10 cellular contexts compared by ENCODE assay signal in the genomic region with DNA sequence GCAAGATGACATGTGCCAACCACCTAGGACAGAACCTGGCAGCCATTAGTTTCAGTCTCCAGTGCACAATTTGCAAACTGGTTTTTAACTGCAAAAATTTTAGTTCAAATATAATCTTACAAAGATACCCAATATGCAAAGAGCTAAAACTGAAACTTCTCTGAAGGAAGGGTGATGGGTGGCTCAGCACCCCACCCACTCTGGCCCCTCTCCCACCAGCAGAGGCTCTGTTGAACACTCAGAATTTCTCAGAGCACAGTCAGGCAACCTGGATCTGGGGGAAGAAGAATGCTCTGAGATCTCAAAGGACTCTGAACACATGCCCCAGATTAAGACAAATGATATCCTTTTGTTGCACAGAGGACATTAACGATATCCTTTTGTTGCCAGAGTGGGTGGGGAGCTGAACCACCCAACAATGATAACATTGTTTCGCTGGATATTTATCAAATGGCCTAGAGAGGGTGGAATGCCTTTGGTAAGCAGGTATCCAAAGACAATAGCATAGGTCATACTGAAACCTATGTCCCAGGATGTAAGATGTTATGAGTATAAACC.
DNase-seq lines count a peak whose midpoint lies in the region; ATAC-seq and TF ChIP-seq lines count a peak whose summit lies in the region.
"Had no signal": no experiment of that assay in that cellular context is flagged by ENCODE, and none has a peak within 500 bp of the region (broad histone marks: within the 10 kb centered on the region; RNA-seq: fewer than 3 reads in every experiment).

No MANE protein-coding gene starts in this region.

- H3K4ac ChIP-seq in mesendoderm (ENCODE audit: low read depth, low read length): no peak overlapping the region

- no peak overlapping the region for H4K5ac ChIP-seq in mesendoderm (ENCODE audit: low read length)

- POLR2A ChIA-PET in CD8-positive, alpha-beta T cell (lab: Charles Lee): interaction anchor here (1.0 to 5.6 kb wide), 20 partner anchors 10 to 189 kb away, joined by 3 to 60 read pairs (median 6); partner anchors contain the start of genes LBH, LCLAT1 and YPEL5
- POLR2A ChIA-PET in activated CD4-positive, alpha-beta memory T cell treated with anti-CD3 and anti-CD28 coated beads, Interleukin-2, amount 10 ng/mL, durations not matched to agents 7 days and 5 days (lab: Charles Lee): interaction anchor here (1.0 to 6.3 kb wide), 15 partner anchors 10 to 189 kb away, joined by 3 to 80 read pairs (median 6); partner anchors contain the start of genes LBH, LCLAT1 and YPEL5
- POLR2A ChIA-PET in RWPE1 (lab: Yijun Ruan, JAX; ENCODE audit: low non-redundant PET): no interaction called here

- H2BK5ac ChIP-seq in mesendoderm (ENCODE audit: low read length): peak overlapping the region; percentile 100

- H3K4me1 Mint-ChIP-seq in CD8-positive, alpha-beta T cell (ENCODE audit: low read depth): peaks cover 89% of the 10 kb centered on the region
- H3K4me1 Mint-ChIP-seq in activated CD4-positive, alpha-beta memory T cell treated with anti-CD3 and anti-CD28 coated beads, Interleukin-2, amount 10 ng/mL, durations not matched to agents 7 days and 5 days: peaks cover 66% of the 10 kb centered on the region

- DNase-seq in CD8-positive, alpha-beta T cell: no peak
- DNase-seq in GM12864 (ENCODE audit: low read depth) (peak; percentile 30), mesendoderm (peak; percentile 73), RWPE1 (ENCODE audit: low spot score) (no peak)
- DNase-seq in activated CD4-positive, alpha-beta memory T cell treated with anti-CD3 and anti-CD28 coated beads, Interleukin-2, amount 10 ng/mL, durations not matched to agents 7 days and 5 days: no peak
- DNase-seq: amniotic stem cell, NCI-H2171 had no signal

- H3K79me1 ChIP-seq in mesendoderm (ENCODE audit: low read length): no peaks in the 10 kb centered on the region

- no peak overlapping the region for H3K23ac ChIP-seq in mesendoderm (ENCODE audit: low read length)

- H3K27ac Mint-ChIP-seq in CD8-positive, alpha-beta T cell: peak overlapping the region; percentile 98
- peak overlapping the region; percentile 98 for H3K27ac Mint-ChIP-seq in activated CD4-positive, alpha-beta memory T cell treated with anti-CD3 and anti-CD28 coated beads, Interleukin-2, amount 10 ng/mL, durations not matched to agents 7 days and 5 days

- TF ChIP-seq CTCF in CD8-positive, alpha-beta T cell (IDR thresholded peaks at IDR 0.05): no peak
- TF ChIP-seq CTCF in GM12864 (IDR thresholded peaks at IDR 0.05; ENCODE audit: low read depth, low read length, missing control alignments) (peak; percentile 7), RWPE1 (conservative IDR thresholded peaks at IDR 0.05; ENCODE audit: low read depth) (no peak)

- CTCF ChIA-PET in CD8-positive, alpha-beta T cell (lab: Charles Lee): interaction anchor here (1.0 to 6.0 kb wide), 20 partner anchors 13 to 172 kb away, joined by 3 to 52 read pairs (median 8); partner anchors contain the start of gene LBH
- CTCF ChIA-PET in activated CD4-positive, alpha-beta memory T cell treated with anti-CD3 and anti-CD28 coated beads, Interleukin-2, amount 10 ng/mL, durations not matched to agents 7 days and 5 days (lab: Charles Lee): interaction anchor here (1.0 to 4.0 kb wide), 8 partner anchors 10 to 376 kb away, joined by 3 to 25 read pairs (median 4); no protein-coding TSS in a partner anchor
- CTCF ChIA-PET in RWPE1 (lab: Yijun Ruan, JAX): interaction anchor here (1.0 kb wide), 2 partner anchors 27 to 376 kb away, joined by 3 to 5 read pairs; no protein-coding TSS in a partner anchor

- H3K56ac ChIP-seq in mesendoderm (ENCODE audit: low read length): peak overlapping the region; percentile 86

- ATAC-seq in CD8-positive, alpha-beta T cell: no peak
- no peak for ATAC-seq in GM21576 (IDR thresholded peaks at IDR 0.05; ENCODE audit: unreplicated experiment)
- no peak for ATAC-seq in HG03469 (IDR thresholded peaks at IDR 0.05; ENCODE audit: unreplicated experiment)

- peak overlapping the region; percentile 80 for H3K4me3 Mint-ChIP-seq in CD8-positive, alpha-beta T cell
- peak overlapping the region; percentile 72 for H3K4me3 Mint-ChIP-seq in activated CD4-positive, alpha-beta memory T cell treated with anti-CD3 and anti-CD28 coated beads, Interleukin-2, amount 10 ng/mL, durations not matched to agents 7 days and 5 days

- H3K36me3 ChIP-seq in CD8-positive, alpha-beta T cell (ENCODE audit: insufficient read depth, low read length): no peaks in the 10 kb centered on the region
- H3K36me3 ChIP-seq in mesendoderm (ENCODE audit: control insufficient read depth, insufficient read depth, low read length): no peaks in the 10 kb centered on the region
- H3K36me3 ChIP-seq: thoracic aorta had no signal

- H3K18ac ChIP-seq in mesendoderm (ENCODE audit: low read length): no peak overlapping the region

- no peak overlapping the region for H3K4me2 ChIP-seq in mesendoderm (ENCODE audit: low read length)

- peaks cover 74% of the 10 kb centered on the region for H3K4me1 ChIP-seq in CD8-positive, alpha-beta T cell (ENCODE audit: insufficient read depth, low read length)
- peaks cover 27% of the 10 kb centered on the region for H3K4me1 ChIP-seq in mesendoderm (ENCODE audit: control insufficient read depth, low read depth, low read length)

- peak overlapping the region; percentile 88 for H2AK5ac ChIP-seq in mesendoderm (ENCODE audit: low read length)

- H3K27me3 ChIP-seq in CD8-positive, alpha-beta T cell (ENCODE audit: insufficient read depth, low read length): no peaks in the 10 kb centered on the region
- no peaks in the 10 kb centered on the region for H3K27me3 ChIP-seq in mesendoderm (ENCODE audit: insufficient read depth, low read length, poor library complexity)

- H3K4me3 ChIP-seq in CD8-positive, alpha-beta T cell (ENCODE audit: low read depth, low read length): peak overlapping the region; percentile 43
- peak overlapping the region; percentile 39 for H3K4me3 ChIP-seq in GM12864 (ENCODE audit: low read depth, low read length)
- no peak overlapping the region for H3K4me3 ChIP-seq in mesendoderm (ENCODE audit: low read length)
- H3K4me3 ChIP-seq: thoracic aorta had no signal

- peak overlapping the region; percentile 1 for H3K9ac ChIP-seq in mesendoderm (ENCODE audit: low read length)

- H2BK15ac ChIP-seq in mesendoderm (replicated peaks; ENCODE audit: low read depth): no peak overlapping the region

- H3K27ac ChIP-seq in CD8-positive, alpha-beta T cell (ENCODE audit: low read depth, low read length): no peak overlapping the region
- H3K27ac ChIP-seq in mesendoderm (ENCODE audit: low read depth, low read length) (peak overlapping the region; percentile 80), RWPE1 (no peak overlapping the region)
- H3K27ac ChIP-seq: thoracic aorta had no signal

- H2BK120ac ChIP-seq in mesendoderm (ENCODE audit: low read depth, low read length): no peak overlapping the region

- H3K36me3 Mint-ChIP-seq in CD8-positive, alpha-beta T cell: no peaks in the 10 kb centered on the region
- H3K36me3 Mint-ChIP-seq in activated CD4-positive, alpha-beta memory T cell treated with anti-CD3 and anti-CD28 coated beads, Interleukin-2, amount 10 ng/mL, durations not matched to agents 7 days and 5 days (ENCODE audit: low read depth): peaks cover 5% of the 10 kb centered on the region

- no peak overlapping the region for H4K8ac ChIP-seq in mesendoderm (ENCODE audit: low read depth, low read length)

- no peaks in the 10 kb centered on the region for H3K79me2 ChIP-seq in mesendoderm (ENCODE audit: control insufficient read depth, insufficient read depth, low read length)

- no peaks in the 10 kb centered on the region for H3K9me3 Mint-ChIP-seq in CD8-positive, alpha-beta T cell
- H3K9me3 Mint-ChIP-seq in activated CD4-positive, alpha-beta memory T cell treated with anti-CD3 and anti-CD28 coated beads, Interleukin-2, amount 10 ng/mL, durations not matched to agents 7 days and 5 days: no peaks in the 10 kb centered on the region

- WGBS in mesendoderm (ENCODE audit: extremely low coverage, insufficient coverage, low lambda C conversion rate): no CpG with 5 or more reads among the region's 2 CpGs

- no peaks in the 10 kb centered on the region for H3K27me3 Mint-ChIP-seq in CD8-positive, alpha-beta T cell (ENCODE audit: low read depth)
- no peaks in the 10 kb centered on the region for H3K27me3 Mint-ChIP-seq in activated CD4-positive, alpha-beta memory T cell treated with anti-CD3 and anti-CD28 coated beads, Interleukin-2, amount 10 ng/mL, durations not matched to agents 7 days and 5 days

- no peaks in the 10 kb centered on the region for H3K9me3 ChIP-seq in CD8-positive, alpha-beta T cell (ENCODE audit: low read length)
- H3K9me3 ChIP-seq: thoracic aorta had no signal

- intact Hi-C loops in CD8-positive, alpha-beta T cell (cut with DNase I, micrococcal nuclease): loop anchor here (2.0 to 10.0 kb wide), 9 partner anchors 25 to 189 kb away; partner anchors contain the start of genes LCLAT1 (in 2 of the 2) and YPEL5 (in 1 of the 2)

Comparison
In these comparisons a context has a peak if more than half of its experiments do, and no peak if none do; other contexts are left out.
1. DNase-seq: peak in GM12864 (single experiment) and mesendoderm (single experiment); none in CD8-positive, alpha-beta T cell (0 of 7), activated CD4-positive, alpha-beta memory T cell treated with anti-CD3 and anti-CD28 coated beads, Interleukin-2, amount 10 ng/mL, durations not matched to agents 7 days and 5 days (single experiment) and RWPE1 (single experiment).